Comparison of ENCODE assay signal across 8 cellular contexts in the genomic region with DNA sequence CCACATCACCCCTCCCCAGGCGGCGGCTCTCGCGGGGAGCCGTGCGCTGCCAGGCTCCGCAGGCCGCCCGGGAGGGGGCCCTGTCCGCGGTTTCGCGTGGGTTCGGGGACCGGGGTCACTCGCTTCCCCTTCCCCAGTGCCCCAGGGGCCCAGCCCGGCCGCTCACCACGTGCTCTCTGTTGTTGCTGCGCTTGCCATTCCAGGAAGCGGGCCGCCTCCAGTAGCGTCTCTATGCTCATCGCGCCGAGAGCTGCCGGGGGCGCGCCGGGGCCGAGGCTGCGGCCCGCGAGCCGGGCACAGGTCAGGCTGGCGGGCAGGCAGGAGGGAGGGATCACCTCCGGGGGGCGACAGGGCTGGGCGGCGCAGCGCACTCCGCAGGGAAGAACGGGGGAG. TPM values are rescaled to one million over a fixed set of nuclear protein-coding genes. Genes with fewer than 3 reads are reported as not detected.
DNase-seq lines count a peak whose midpoint lies in the region; ATAC-seq lines count a peak whose summit lies in the region.

No MANE protein-coding gene starts in this region.

- H3K9me3 Mint-ChIP-seq in stimulated activated naive CD8-positive, alpha-beta T cell treated with anti-CD3 and anti-CD28 coated beads, Interleukin-15, amount 100 ng/mL, for 72 hours, result no peaks in the 10 kb centered on the region

- DNase-seq in G401 (ENCODE audit: low spot score) (peak; percentile 48), MV-4-11 (lab: John Stamatoyannopoulos, UW) (peak; percentile 52), ecto neural progenitor cell (ENCODE audit: low spot score) (peak; percentile 88), middle frontal gyrus (ENCODE audit: extremely low spot score, low spot score) (peak; percentile 11)
- DNase-seq in activated CD4-positive, alpha-beta T cell treated with anti-CD3 and anti-CD28 coated beads, Interleukin-2, amount 50 U/mL, for 24 hours (ENCODE audit: low read depth in 1 of 2, low spot score in 1 of 2), result peak; percentile 37 to 47
- peak; percentile 74 to 76 for DNase-seq in stimulated activated naive CD8-positive, alpha-beta T cell treated with anti-CD3 and anti-CD28 coated beads, Interleukin-15, amount 100 ng/mL, for 72 hours

- peaks cover 71% of the 10 kb centered on the region for H3K4me1 Mint-ChIP-seq in stimulated activated naive CD8-positive, alpha-beta T cell treated with anti-CD3 and anti-CD28 coated beads, Interleukin-15, amount 100 ng/mL, for 72 hours

- in situ Hi-C loops in G401 (cut with HindIII; ENCODE audit: low sequenced_read_pairs), result no loop called here

- peak; percentile 18 for ATAC-seq in stimulated activated naive CD8-positive, alpha-beta T cell treated with anti-CD3 and anti-CD28 coated beads, Interleukin-15, amount 100 ng/mL, for 72 hours
- ATAC-seq in GM18511 (IDR thresholded peaks at IDR 0.05; ENCODE audit: unreplicated experiment) (no peak), GM19035 (IDR thresholded peaks at IDR 0.05; ENCODE audit: unreplicated experiment) (no peak)

- H3K27me3 Mint-ChIP-seq in stimulated activated naive CD8-positive, alpha-beta T cell treated with anti-CD3 and anti-CD28 coated beads, Interleukin-15, amount 100 ng/mL, for 72 hours, result no peaks in the 10 kb centered on the region

- peak overlapping the region; percentile 85 to 98 for H3K4me3 Mint-ChIP-seq in stimulated activated naive CD8-positive, alpha-beta T cell treated with anti-CD3 and anti-CD28 coated beads, Interleukin-15, amount 100 ng/mL, for 72 hours

- H3K27ac Mint-ChIP-seq in stimulated activated naive CD8-positive, alpha-beta T cell treated with anti-CD3 and anti-CD28 coated beads, Interleukin-15, amount 100 ng/mL, for 72 hours, result peak overlapping the region; percentile 92 to 100

RNA-seq across cellular contexts. Expression of gene MNT, which starts 0.4 kb away (rescaled TPM):
- 2.4 and 3.2 TPM in 2 replicates for total RNA-seq in G401 (2014; rRNA removed; shearing (Covaris generic))

Comparison
In these comparisons a context has a peak if more than half of its experiments do, and no peak if none do; other contexts are left out.
1. DNase-seq: peak in every context shown above with its lines; median percentile 88 in ecto neural progenitor cell; 75 in stimulated activated naive CD8-positive, alpha-beta T cell treated with anti-CD3 and anti-CD28 coated beads, Interleukin-15, amount 100 ng/mL, for 72 hours; 52 in MV-4-11; 48 in G401; 42 in activated CD4-positive, alpha-beta T cell treated with anti-CD3 and anti-CD28 coated beads, Interleukin-2, amount 50 U/mL, for 24 hours; 11 in middle frontal gyrus.